2 cellular contexts compared by ENCODE assay signal in the genomic region with DNA sequence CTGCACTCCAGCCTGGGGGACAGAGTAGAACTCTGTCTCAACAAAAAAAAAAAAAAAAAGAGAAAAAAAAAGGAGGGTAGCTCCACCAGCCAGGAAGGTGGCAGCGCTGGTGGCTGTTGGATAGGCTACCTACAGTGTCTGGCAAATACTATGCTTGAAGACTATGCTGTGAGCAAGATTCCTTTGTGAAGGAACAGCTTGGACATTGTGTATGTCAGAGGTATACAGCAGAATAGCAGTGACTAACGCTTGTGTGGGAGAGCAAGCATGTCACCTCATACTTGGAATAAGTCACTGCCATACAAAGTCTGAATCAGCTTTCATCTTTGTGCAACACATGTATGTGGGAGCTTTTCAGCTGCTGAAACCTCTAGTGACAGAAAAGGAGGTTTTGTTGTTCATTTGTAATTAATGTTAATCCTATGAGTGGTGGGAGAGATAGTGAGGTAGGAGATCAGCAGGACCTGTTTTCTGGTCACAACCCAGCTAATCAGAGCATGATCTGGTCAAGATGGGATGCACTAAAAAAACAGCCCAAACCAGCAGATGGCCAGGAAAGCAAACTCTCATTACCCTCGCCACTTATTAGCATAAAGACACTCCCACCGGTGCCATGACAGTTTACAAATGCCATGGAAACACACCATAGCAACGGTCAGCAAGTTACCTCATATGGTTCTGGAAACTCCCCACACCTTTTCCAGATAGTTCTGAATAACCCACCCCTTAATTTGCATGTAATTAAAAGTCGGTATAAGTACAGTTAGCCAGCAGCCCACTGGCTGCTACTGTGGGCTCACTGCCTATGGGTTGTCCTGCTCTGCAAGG.
A peak's percentile ranks its signal among the peaks of the same experiment; 100 is the strongest.
TF ChIP-seq lines count a peak whose summit lies in the region.

No MANE protein-coding gene starts in this region.

TF ChIP-seq in WTC11, 78 proteins besides CTCF, POLR2A, EP300 and RAD21:
- TF ChIP-seq, protein P1, sequence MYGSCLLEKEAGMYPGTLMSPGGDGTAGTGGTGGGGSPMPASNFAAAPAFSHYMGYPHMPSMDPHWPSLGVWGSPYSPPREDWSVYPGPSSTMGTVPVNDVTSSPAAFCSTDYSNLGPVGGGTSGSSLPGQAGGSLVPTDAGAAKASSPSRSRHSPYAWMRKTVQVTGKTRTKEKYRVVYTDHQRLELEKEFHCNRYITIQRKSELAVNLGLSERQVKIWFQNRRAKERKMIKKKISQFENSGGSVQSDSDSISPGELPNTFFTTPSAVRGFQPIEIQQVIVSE (CRISPR knock-in tag; IDR thresholded peaks at IDR 0.05; ENCODE audit: borderline replicate concordance): no peak

TF ChIP-seq in HepG2, 621 proteins besides CTCF, POLR2A, EP300 and RAD21:
- TF ChIP-seq RFX3 (CRISPR knock-in tag; IDR thresholded peaks at IDR 0.05) (peak; percentile 49; the same call in 1 of the 2 replicates), RFX1 (IDR thresholded peaks at IDR 0.05) (peak; percentile 29; the same call in 1 of the 2 replicates), SMAD1 (CRISPR knock-in tag; IDR thresholded peaks at IDR 0.05; ENCODE audit: borderline replicate concordance, low read depth) (no peak)
